Comparison of ENCODE assay signal across 1 cellular context in genomic region chr2:88658890-88659881, GRCh38.
TF ChIP-seq lines count a peak whose summit lies in the region.

No MANE protein-coding gene starts in this region.

TF ChIP-seq in GM12878, 131 proteins besides CTCF, POLR2A, EP300 and RAD21:
- no peak for TF ChIP-seq IRF4 (IDR thresholded peaks at IDR 0.05; ENCODE audit: low read depth, low read length)
- no peak for TF ChIP-seq FOXK2 (IDR thresholded peaks at IDR 0.05)
- no peak for TF ChIP-seq RELA (IDR thresholded peaks at IDR 0.05; ENCODE audit: borderline replicate concordance, partially characterized antibody)
- TF ChIP-seq CUX1 (IDR thresholded peaks at IDR 0.05; ENCODE audit: insufficient replicate concordance, low read depth, low read length): no peak
- TF ChIP-seq SUPT20H (IDR thresholded peaks at IDR 0.05; ENCODE audit: borderline replicate concordance, control insufficient read depth, low read depth, low read length): no peak
- TF ChIP-seq NFXL1 (IDR thresholded peaks at IDR 0.05; ENCODE audit: borderline replicate concordance): no peak
TF ChIP-seq in GM12878: peak in this region for 0.
